In genomic region chr7:123499211-123499968, GRCh38 we compare ENCODE assay signal across 1 cellular context.
TF ChIP-seq lines count a peak whose summit lies in the region.

No MANE protein-coding gene starts in this region.

TF ChIP-seq in K562, 482 proteins besides CTCF, POLR2A, EP300 and RAD21 (continued from another document and continues in another):
- TF ChIP-seq HCFC1 (IDR thresholded peaks at IDR 0.05; ENCODE audit: low read depth, low read length): no peak
- TF ChIP-seq KDM1A (IDR thresholded peaks at IDR 0.05): no peak
- TF ChIP-seq PATZ1 (CRISPR knock-in tag; IDR thresholded peaks at IDR 0.05; ENCODE audit: borderline replicate concordance): peak; percentile 97
- TF ChIP-seq SRSF9 (IDR thresholded peaks at IDR 0.05; ENCODE audit: borderline replicate concordance, low read depth, low read length): no peak
- no peak for TF ChIP-seq TRIM25 (IDR thresholded peaks at IDR 0.05; ENCODE audit: borderline replicate concordance)
- peak; percentile 51 for TF ChIP-seq ZNF699 (CRISPR knock-in tag; IDR thresholded peaks at IDR 0.05; ENCODE audit: insufficient replicate concordance)
- TF ChIP-seq, protein P1, sequence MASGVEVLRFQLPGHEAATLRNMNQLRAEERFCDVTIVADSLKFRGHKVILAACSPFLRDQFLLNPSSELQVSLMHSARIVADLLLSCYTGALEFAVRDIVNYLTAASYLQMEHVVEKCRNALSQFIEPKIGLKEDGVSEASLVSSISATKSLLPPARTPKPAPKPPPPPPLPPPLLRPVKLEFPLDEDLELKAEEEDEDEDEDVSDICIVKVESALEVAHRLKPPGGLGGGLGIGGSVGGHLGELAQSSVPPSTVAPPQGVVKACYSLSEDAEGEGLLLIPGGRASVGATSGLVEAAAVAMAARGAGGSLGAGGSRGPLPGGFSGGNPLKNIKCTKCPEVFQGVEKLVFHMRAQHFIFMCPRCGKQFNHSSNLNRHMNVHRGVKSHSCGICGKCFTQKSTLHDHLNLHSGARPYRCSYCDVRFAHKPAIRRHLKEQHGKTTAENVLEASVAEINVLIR (CRISPR knock-in tag; IDR thresholded peaks at IDR 0.05): peak; percentile 90
- TF ChIP-seq MNT (conservative IDR thresholded peaks at IDR 0.05): no peak
- TF ChIP-seq NR2C1 (IDR thresholded peaks at IDR 0.05): no peak
- TF ChIP-seq NR2C1 (tag; IDR thresholded peaks at IDR 0.05): peak; percentile 92
- TF ChIP-seq SMARCC2 (IDR thresholded peaks at IDR 0.05; ENCODE audit: low read depth): no peak
- TF ChIP-seq KAT8 (IDR thresholded peaks at IDR 0.05; ENCODE audit: low read depth): no peak
- no peak for TF ChIP-seq CREM (IDR thresholded peaks at IDR 0.05; ENCODE audit: low read depth)
- TF ChIP-seq BCOR (IDR thresholded peaks at IDR 0.05): no peak
- no peak for TF ChIP-seq PCBP2 (IDR thresholded peaks at IDR 0.05; ENCODE audit: low read depth, low read length, poor library complexity, severe bottlenecking)
- no peak for TF ChIP-seq ARID3A (IDR thresholded peaks at IDR 0.05; ENCODE audit: borderline replicate concordance, low read depth, low read length)
- TF ChIP-seq ATF7 (IDR thresholded peaks at IDR 0.05): no peak
- no peak for TF ChIP-seq ZZZ3 (IDR thresholded peaks at IDR 0.05)
- TF ChIP-seq NFIX (CRISPR knock-in tag; IDR thresholded peaks at IDR 0.05; ENCODE audit: low read depth): peak; percentile 50
- 0 out of 2 replicates have a peak, but pooled peaks have one; percentile 23 for TF ChIP-seq RBFOX2 (IDR thresholded peaks at IDR 0.05; ENCODE audit: low read depth, low read length)
- TF ChIP-seq DIDO1 (tag; IDR thresholded peaks at IDR 0.05; ENCODE audit: low read depth): peak; percentile 81
- no peak for TF ChIP-seq COPS2 (conservative IDR thresholded peaks at IDR 0.05)
- peak; percentile 98 for TF ChIP-seq RREB1 (CRISPR knock-in tag; IDR thresholded peaks at IDR 0.05)
- no peak for TF ChIP-seq MCM7 (IDR thresholded peaks at IDR 0.05)
- TF ChIP-seq MYC (IDR thresholded peaks at IDR 0.05; ENCODE audit: low read depth, low read length): no peak
- peak; percentile 92; the same call in 1 of the 2 replicates for TF ChIP-seq MYC (CRISPR knock-in tag; IDR thresholded peaks at IDR 0.05; ENCODE audit: borderline replicate concordance, low read depth)
- no peak for TF ChIP-seq ZFX (CRISPR knock-in tag; IDR thresholded peaks at IDR 0.05)
- no peak for TF ChIP-seq NR1H2 (CRISPR knock-in tag; IDR thresholded peaks at IDR 0.05)
- no peak for TF ChIP-seq LARP7 (IDR thresholded peaks at IDR 0.05)
- TF ChIP-seq MED1 (CRISPR knock-in tag; IDR thresholded peaks at IDR 0.05; ENCODE audit: borderline replicate concordance): no peak
- no peak for TF ChIP-seq PRPF4 (IDR thresholded peaks at IDR 0.05; ENCODE audit: insufficient read depth, low read depth, low read length, poor library complexity, severe bottlenecking)
- TF ChIP-seq CHD4 (IDR thresholded peaks at IDR 0.05; ENCODE audit: insufficient read depth, insufficient replicate concordance, low read depth, low read length, poor library complexity, severe bottlenecking): no peak
- peak; percentile 90 for TF ChIP-seq ZNF445 (CRISPR knock-in tag; IDR thresholded peaks at IDR 0.05; ENCODE audit: low read depth)
- no peak for TF ChIP-seq ZNF277 (CRISPR knock-in tag; IDR thresholded peaks at IDR 0.05; ENCODE audit: borderline replicate concordance)
- TF ChIP-seq, protein P2, sequence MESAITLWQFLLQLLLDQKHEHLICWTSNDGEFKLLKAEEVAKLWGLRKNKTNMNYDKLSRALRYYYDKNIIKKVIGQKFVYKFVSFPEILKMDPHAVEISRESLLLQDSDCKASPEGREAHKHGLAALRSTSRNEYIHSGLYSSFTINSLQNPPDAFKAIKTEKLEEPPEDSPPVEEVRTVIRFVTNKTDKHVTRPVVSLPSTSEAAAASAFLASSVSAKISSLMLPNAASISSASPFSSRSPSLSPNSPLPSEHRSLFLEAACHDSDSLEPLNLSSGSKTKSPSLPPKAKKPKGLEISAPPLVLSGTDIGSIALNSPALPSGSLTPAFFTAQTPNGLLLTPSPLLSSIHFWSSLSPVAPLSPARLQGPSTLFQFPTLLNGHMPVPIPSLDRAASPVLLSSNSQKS (CRISPR knock-in tag; IDR thresholded peaks at IDR 0.05): peak; percentile 93
- no peak for TF ChIP-seq RNF2 (IDR thresholded peaks at IDR 0.05)
- TF ChIP-seq BDP1 (IDR thresholded peaks at IDR 0.05; ENCODE audit: insufficient read depth, insufficient read length): no peak
- no peak for TF ChIP-seq NEUROD1 (IDR thresholded peaks at IDR 0.05; ENCODE audit: borderline replicate concordance, low read depth, low read length, partially characterized antibody)
- TF ChIP-seq ZNF316 (IDR thresholded peaks at IDR 0.05): no peak
- peak; percentile 95 for TF ChIP-seq PYGO2 (tag; IDR thresholded peaks at IDR 0.05)
- no peak for TF ChIP-seq HNRNPH1 (optimal IDR thresholded peaks at IDR 0.05; ENCODE audit: low read depth, low read length)
- TF ChIP-seq SP2 (IDR thresholded peaks at IDR 0.05; ENCODE audit: extremely low read depth, low read depth, low read length, poor library complexity, severe bottlenecking): no peak
- TF ChIP-seq, protein P3, sequence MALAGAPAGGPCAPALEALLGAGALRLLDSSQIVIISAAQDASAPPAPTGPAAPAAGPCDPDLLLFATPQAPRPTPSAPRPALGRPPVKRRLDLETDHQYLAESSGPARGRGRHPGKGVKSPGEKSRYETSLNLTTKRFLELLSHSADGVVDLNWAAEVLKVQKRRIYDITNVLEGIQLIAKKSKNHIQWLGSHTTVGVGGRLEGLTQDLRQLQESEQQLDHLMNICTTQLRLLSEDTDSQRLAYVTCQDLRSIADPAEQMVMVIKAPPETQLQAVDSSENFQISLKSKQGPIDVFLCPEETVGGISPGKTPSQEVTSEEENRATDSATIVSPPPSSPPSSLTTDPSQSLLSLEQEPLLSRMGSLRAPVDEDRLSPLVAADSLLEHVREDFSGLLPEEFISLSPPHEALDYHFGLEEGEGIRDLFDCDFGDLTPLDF (CRISPR knock-in tag; IDR thresholded peaks at IDR 0.05): no peak
- TF ChIP-seq THAP12 (CRISPR knock-in tag; IDR thresholded peaks at IDR 0.05): no peak
